9 cellular contexts compared by ENCODE assay signal in the genomic region with DNA sequence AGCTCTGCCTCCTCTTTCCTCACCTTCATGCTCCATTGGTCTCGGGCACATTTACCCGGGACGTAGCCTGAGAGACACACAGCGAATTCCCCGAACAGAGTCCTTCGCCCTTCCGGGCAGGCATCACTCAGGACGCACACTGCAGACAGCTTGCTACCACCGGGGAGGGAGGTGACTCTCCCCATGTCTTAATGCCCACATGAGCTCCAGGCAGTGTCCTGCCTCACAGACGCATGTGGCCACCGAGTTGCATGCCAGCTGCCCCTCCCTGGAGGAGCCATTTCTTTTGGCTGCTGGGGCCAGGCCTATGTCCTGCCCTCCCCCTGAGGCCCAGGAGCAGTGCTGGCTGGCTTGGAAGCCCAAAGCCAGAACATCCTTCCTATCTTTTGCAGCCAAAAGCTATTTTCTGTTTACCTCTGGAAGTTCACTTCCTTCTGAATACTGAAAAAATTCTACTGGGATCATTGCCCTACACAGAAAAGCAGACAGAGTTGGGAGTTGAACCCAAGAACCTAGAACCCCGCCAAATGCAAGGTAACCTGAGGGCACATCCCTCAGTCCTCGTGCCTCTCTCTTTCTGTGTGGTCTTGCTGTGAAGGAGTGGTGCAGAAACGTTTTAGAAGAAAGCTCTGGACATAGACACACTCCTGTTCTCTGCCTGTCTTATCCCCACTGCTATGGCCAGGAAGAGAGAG.
A peak's percentile ranks its signal among the peaks of the same experiment; 100 is the strongest.
DNase-seq lines count a peak whose midpoint lies in the region; ATAC-seq and TF ChIP-seq lines count a peak whose summit lies in the region.
"Had no signal": no experiment of that assay in that cellular context is flagged by ENCODE, and none has a peak within 500 bp of the region (broad histone marks: within the 10 kb centered on the region; RNA-seq: fewer than 3 reads in every experiment).

No MANE protein-coding gene starts in this region.

- no peaks in the 10 kb centered on the region for H3K27me3 Mint-ChIP-seq in Caco-2 (ENCODE audit: insufficient read depth, unreplicated experiment)

- POLR2A ChIA-PET in Caco-2 (lab: Charles Lee) = no interaction called here

- H3K4me3 ChIP-seq in Caco-2 (ENCODE audit: low read depth, low read length) = no peak overlapping the region
- H3K4me3 ChIP-seq in colonic mucosa = no peak overlapping the region
- no peak overlapping the region for H3K4me3 ChIP-seq in left lung
- H3K4me3 ChIP-seq in sigmoid colon = no peak overlapping the region

- DNase-seq in Caco-2 = no peak
- no peak for DNase-seq in colonic mucosa
- no peak for DNase-seq in left lung
- DNase-seq in sigmoid colon = peak; percentile 87
- no peak for DNase-seq in DMS79 treated with DMSO at 0.1 percent for 48 hours (lab: John Stamatoyannopoulos, UW)
- DNase-seq: NCI-H1105 had no signal

- no peaks in the 10 kb centered on the region for H3K27me3 ChIP-seq in Caco-2 (replicated peaks; ENCODE audit: control insufficient read depth, insufficient read depth, low read length)
- no peaks in the 10 kb centered on the region for H3K27me3 ChIP-seq in colonic mucosa
- no peaks in the 10 kb centered on the region for H3K27me3 ChIP-seq in left lung
- H3K27me3 ChIP-seq in sigmoid colon = no peaks in the 10 kb centered on the region

- ATAC-seq in left lung = peak; percentile 17
- ATAC-seq in HG02678 (IDR thresholded peaks at IDR 0.05; ENCODE audit: unreplicated experiment) = no peak
- ATAC-seq in GM21786 (IDR thresholded peaks at IDR 0.05; ENCODE audit: unreplicated experiment) = no peak
- no peak for ATAC-seq in GM19351 (IDR thresholded peaks at IDR 0.05; ENCODE audit: unreplicated experiment)

- peaks cover 4% of the 10 kb centered on the region; the same call in 1 of the 2 replicates for H3K4me1 ChIP-seq in Caco-2
- peaks cover 20% of the 10 kb centered on the region for H3K4me1 ChIP-seq in colonic mucosa
- H3K4me1 ChIP-seq in left lung = peaks cover 18 to 59% of the 10 kb centered on the region in 2 donors
- peaks cover 0 to 47% (median 33%) of the 10 kb centered on the region in 4 donors for H3K4me1 ChIP-seq in sigmoid colon

- no TSS peak for BruUV-seq in Caco-2 (replicated peaks; lab: Mats Ljungman, UMichigan)

- intact Hi-C loops in Caco-2 (cut with micrococcal nuclease; ENCODE audit: unreplicated experiment) (no loop called here), colonic mucosa (cut with DNase I) (no loop called here), left lung (cut with DNase I) (no loop called here), sigmoid colon (cut with DNase I) (loop anchor here (5.0 to 10.0 kb wide), 5 partner anchors 53 to 307 kb away; partner anchors contain the start of gene IRF2BP2)

- H3K27ac Mint-ChIP-seq in Caco-2 (ENCODE audit: unreplicated experiment) = peak overlapping the region; percentile 76

- H3K4me1 Mint-ChIP-seq in Caco-2 (ENCODE audit: low read depth, unreplicated experiment) = peaks cover 27% of the 10 kb centered on the region

- 83 to 86% methylated on average over 14 of the region's 14 CpGs for WGBS in sigmoid colon, 2 donors

- CTCF ChIA-PET in Caco-2 (lab: Charles Lee) = no interaction called here

- no peaks in the 10 kb centered on the region for H3K36me3 Mint-ChIP-seq in Caco-2 (ENCODE audit: insufficient read depth, unreplicated experiment)

- no peak for TF ChIP-seq CTCF in Caco-2 (IDR thresholded peaks at IDR 0.05; ENCODE audit: insufficient read depth in 1 of 2, low read depth in 1 of 2, low read length in 1 of 2, severe bottlenecking in 1 of 2, unreplicated experiment in 1 of 2)
- no peak for TF ChIP-seq CTCF in colonic mucosa (IDR thresholded peaks at IDR 0.05)
- TF ChIP-seq CTCF in left lung (IDR thresholded peaks at IDR 0.05) = no peak
- TF ChIP-seq CTCF in sigmoid colon (IDR thresholded peaks at IDR 0.05) = no peak

- TF ChIP-seq POLR2A in sigmoid colon (IDR thresholded peaks at IDR 0.05) = no peak

- peak overlapping the region in 1 of 2 donors; percentile 75 for H3K9ac ChIP-seq in colonic mucosa (ENCODE audit: low read depth in 2 of 2, low read length in 2 of 2)

- peaks cover 7% of the 10 kb centered on the region for H3K9me3 Mint-ChIP-seq in Caco-2 (ENCODE audit: unreplicated experiment)

- H3K4me3 Mint-ChIP-seq in Caco-2 (ENCODE audit: unreplicated experiment) = no peak overlapping the region

- no peaks in the 10 kb centered on the region for H3K36me3 ChIP-seq in Caco-2 (ENCODE audit: control insufficient read depth, insufficient read depth, low read length)
- H3K36me3 ChIP-seq in colonic mucosa = no peaks in the 10 kb centered on the region
- no peaks in the 10 kb centered on the region for H3K36me3 ChIP-seq in left lung
- no peaks in the 10 kb centered on the region for H3K36me3 ChIP-seq in sigmoid colon

- no peak for TF ChIP-seq EP300 in sigmoid colon (IDR thresholded peaks at IDR 0.05)

- H3K27ac ChIP-seq in colonic mucosa (peak overlapping the region; percentile 65), left lung (peak overlapping the region; percentile 76 to 80), sigmoid colon (peak overlapping the region; percentile 73 to 84 (median 76))

- peaks cover 16% of the 10 kb centered on the region for H3K9me3 ChIP-seq in Caco-2
- no peaks in the 10 kb centered on the region for H3K9me3 ChIP-seq in colonic mucosa
- H3K9me3 ChIP-seq in left lung = no peaks in the 10 kb centered on the region
- H3K9me3 ChIP-seq in sigmoid colon = no peaks in the 10 kb centered on the region
